Comparison of ENCODE assay signal across 8 cellular contexts in the genomic region with DNA sequence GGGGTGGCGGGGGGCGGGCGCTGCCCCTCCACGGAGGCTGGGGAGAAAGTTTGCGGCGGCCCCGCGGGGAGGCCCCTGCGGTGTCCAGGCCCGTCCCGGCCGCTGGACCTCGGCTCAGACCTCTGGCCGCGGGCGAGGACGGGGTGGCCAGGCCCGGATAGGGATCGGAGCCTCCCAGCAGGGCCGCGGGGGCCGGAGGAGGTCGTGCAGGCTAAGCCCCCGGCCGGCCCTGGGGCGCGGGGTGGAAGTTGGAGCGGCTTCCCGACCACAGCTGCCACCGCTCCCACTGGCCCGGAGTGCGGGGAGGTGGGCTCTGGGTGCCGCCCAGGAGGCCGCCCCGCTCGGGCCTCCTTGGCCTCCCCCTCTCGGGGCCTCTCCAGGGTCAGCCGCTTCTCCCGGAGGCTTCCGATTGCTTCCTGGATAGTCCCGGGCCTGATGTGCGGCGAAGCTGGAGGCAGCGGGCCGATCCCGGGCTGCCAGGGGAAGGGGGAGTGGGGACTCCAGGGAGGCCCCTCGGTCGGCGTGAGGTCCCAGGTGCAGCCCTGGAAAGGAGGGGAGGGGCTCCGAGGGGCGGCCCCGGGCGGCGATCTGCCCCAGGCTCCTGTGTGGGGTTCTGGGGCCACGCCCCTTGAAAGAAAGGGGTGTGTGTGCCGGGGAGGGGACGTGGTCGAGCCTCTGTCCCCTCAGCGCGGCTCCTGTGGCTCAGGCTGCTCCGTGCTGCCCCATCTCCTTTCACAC. TPM values are rescaled to one million over a fixed set of nuclear protein-coding genes. Genes with fewer than 3 reads are reported as not detected.
DNase-seq lines count a peak whose midpoint lies in the region; ATAC-seq and TF ChIP-seq lines count a peak whose summit lies in the region.

No MANE protein-coding gene starts in this region.

- H3K79me2 ChIP-seq in ACC112 (ENCODE audit: control insufficient read depth, insufficient read depth, low read length, unreplicated experiment): peaks cover 51% of the 10 kb centered on the region

- ATAC-seq in GM18868 (IDR thresholded peaks at IDR 0.05; ENCODE audit: unreplicated experiment): no peak
- no peak for ATAC-seq in GM21381 (IDR thresholded peaks at IDR 0.05; ENCODE audit: unreplicated experiment)

- H3K9me3 ChIP-seq in SK-N-MC (ENCODE audit: low read depth, low read length) (no peaks in the 10 kb centered on the region), breast epithelium (no peaks in the 10 kb centered on the region)

- no peak for TF ChIP-seq POLR2A in breast epithelium (IDR thresholded peaks at IDR 0.05)

- intact Hi-C loops in breast epithelium (cut with DNase I; ENCODE audit: low total_unique reads): loop anchor here (5.0 kb wide), 1 partner anchor 232 kb away; no protein-coding TSS in a partner anchor

- H3K27me3 ChIP-seq in ACC112 (ENCODE audit: insufficient read depth, low read length) (no peaks in the 10 kb centered on the region), breast epithelium (no peaks in the 10 kb centered on the region)

- DNase-seq in GM19238 (ENCODE audit: insufficient read length, low spot score): peak; percentile 23
- DNase-seq in SK-N-MC (ENCODE audit: low read depth, low spot score): no peak
- no peak for DNase-seq in breast epithelium (ENCODE audit: low spot score in 2 of 2)
- DNase-seq in left kidney (ENCODE audit: low read depth, low spot score): peak; percentile 83
- peak; percentile 8 for DNase-seq in stimulated activated CD8-positive, alpha-beta memory T cell treated with anti-CD3 and anti-CD28 coated beads, Interleukin-7, amount 100 ng/mL, for 24 hours (ENCODE audit: low read depth)

- H3K4me3 ChIP-seq in ACC112 (ENCODE audit: low read depth, low read length) (peak overlapping the region; percentile 83), SK-N-MC (peak overlapping the region; percentile 95), breast epithelium (peak overlapping the region; percentile 85 to 94 (median 87))

- TF ChIP-seq CTCF in breast epithelium (IDR thresholded peaks at IDR 0.05): no peak

- H3K9ac ChIP-seq in SK-N-MC (ENCODE audit: insufficient read length): peak overlapping the region; percentile 86

- H3K36me3 ChIP-seq in ACC112 (ENCODE audit: insufficient read depth, low read length) (no peaks in the 10 kb centered on the region), SK-N-MC (ENCODE audit: insufficient read depth, low read length) (peaks cover 3% of the 10 kb centered on the region; the same call in 1 of the 2 replicates), breast epithelium (no peaks in the 10 kb centered on the region)

- H3K4me1 ChIP-seq in ACC112 (ENCODE audit: control insufficient read depth, insufficient read depth, low read length, unreplicated experiment) (peaks cover 30% of the 10 kb centered on the region), breast epithelium (peaks cover 3 to 6% of the 10 kb centered on the region in 2 donors)

- H3K27ac ChIP-seq in ACC112 (ENCODE audit: low read depth, low read length) (no peak overlapping the region), SK-N-MC (no peak overlapping the region), breast epithelium (peak overlapping the region; percentile 54 to 82)

- H2AFZ ChIP-seq in ACC112 (ENCODE audit: low read length, unreplicated experiment): peak overlapping the region; percentile 3

RNA-seq across cellular contexts. Expression of a gene that starts 0.9 kb away (rescaled TPM):
- total RNA-seq in breast epithelium: 10 to 100 TPM; 21.3 to 32.2 (median 25.9) TPM

Comparison
In these comparisons a context has a peak if more than half of its experiments do, and no peak if none do; other contexts are left out.
1. H3K27ac ChIP-seq: peak in breast epithelium (2 of 2); none in ACC112 (single experiment) and SK-N-MC (single experiment).
2. DNase-seq: peak in GM19238 (single experiment), left kidney (single experiment) and stimulated activated CD8-positive, alpha-beta memory T cell treated with anti-CD3 and anti-CD28 coated beads, Interleukin-7, amount 100 ng/mL, for 24 hours (single experiment); none in SK-N-MC (single experiment) and breast epithelium (0 of 2).
3. Peak in every context shown above with its lines, with median percentiles within 50 percentile points of each other: H3K4me3 ChIP-seq.